ENCODE assay signal across 30 cellular contexts in the genomic region with DNA sequence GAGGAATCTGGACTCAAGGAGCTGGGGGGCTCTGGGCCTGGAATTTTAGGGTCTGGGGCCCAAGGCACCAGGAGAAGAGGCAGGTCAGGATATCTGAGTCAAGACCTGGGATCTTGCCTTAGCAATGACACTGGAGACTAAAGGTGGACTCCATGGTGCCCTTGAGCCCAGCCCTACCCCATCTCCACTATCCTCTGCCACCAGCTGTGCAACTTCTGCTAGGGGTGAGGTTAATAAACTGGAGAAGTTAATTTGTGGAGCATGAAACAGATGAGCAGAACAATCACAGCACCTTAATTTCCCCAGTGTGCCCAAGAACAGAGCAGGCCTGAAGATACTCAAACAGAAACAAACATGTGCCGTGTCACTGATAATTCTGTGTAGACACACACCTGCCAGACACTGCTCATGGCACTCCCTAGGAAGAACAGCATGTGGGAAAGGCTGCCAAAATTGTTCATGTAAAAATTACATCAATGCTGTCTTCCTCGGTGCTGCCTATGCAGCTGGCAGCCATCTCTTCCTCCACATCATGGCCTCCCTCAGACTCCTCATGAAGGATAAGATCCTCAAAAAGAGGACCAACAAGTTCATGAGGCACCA. TPM values are rescaled to one million over a fixed set of nuclear protein-coding genes. Genes with fewer than 3 reads are reported as not detected.
DNase-seq lines count a peak whose midpoint lies in the region; ATAC-seq and TF ChIP-seq lines count a peak whose summit lies in the region.
"Had no signal": no experiment of that assay in that cellular context is flagged by ENCODE, and none has a peak within 500 bp of the region (broad histone marks: within the 10 kb centered on the region; RNA-seq: fewer than 3 reads in every experiment).

No MANE protein-coding gene starts in this region.

- BruUV-seq in mammary epithelial cell (replicated peaks; lab: Mats Ljungman, UMichigan) = no TSS peak

- peaks cover 0 to 34% (median 0%) of the 10 kb centered on the region in 11 experiments; a peak in 7 of 22 replicates for H4K20me1 ChIP-seq in BLaER1 treated with 17β-estradiol and CSF1 and Interleukin-3, amounts not matched to agents 10 nM and 100 nM
- H4K20me1 ChIP-seq in mammary epithelial cell (ENCODE audit: insufficient read depth, low read length) = no peaks in the 10 kb centered on the region

- no peak overlapping the region for H2BK12ac ChIP-seq in neuronal stem cell (ENCODE audit: low read length)

- no peak overlapping the region for H2BK15ac ChIP-seq in neuronal stem cell (ENCODE audit: low read length)

- H4K8ac ChIP-seq in neuronal stem cell (ENCODE audit: low read depth, low read length) = no peak overlapping the region

- H3K4ac ChIP-seq in neuronal stem cell (ENCODE audit: low read length) = no peak overlapping the region

- H3K79me2 ChIP-seq in mammary epithelial cell (ENCODE audit: insufficient read depth, low read length) = no peaks in the 10 kb centered on the region

- H3K27ac Mint-ChIP-seq in dendritic cell treated with granulocyte-macrophage colony-stimulating factor and Interleukin-4, amounts not matched to agents 40 ng/mL and 50 ng/mL, for 4 days = peak overlapping the region; percentile 89
- H3K27ac Mint-ChIP-seq in CD4-positive, alpha-beta memory T cell = peak overlapping the region in 1 of 7 donors; percentile 71
- H3K27ac Mint-ChIP-seq: activated naive CD4-positive, alpha-beta T cell treated with anti-CD3 and anti-CD28 coated beads for 36 hours; GM23338 had no signal

- WGBS in neuronal stem cell (ENCODE audit: extremely low coverage in 2 of 2, insufficient read length in 2 of 2, insufficient replicate concordance in 1 of 2), 2 donors = no CpG with 5 or more reads among the region's 2 CpGs
- WGBS in mammary epithelial cell (ENCODE audit: low coverage, missing lambda C conversion rate) = 56% methylated on average over 1 of the region's 2 CpGs

- no peak for ATAC-seq in GM18505 (IDR thresholded peaks at IDR 0.05; ENCODE audit: unreplicated experiment)
- ATAC-seq in HG03460 (IDR thresholded peaks at IDR 0.05; ENCODE audit: unreplicated experiment) = no peak
- ATAC-seq: gastroesophageal sphincter, GM23338, left ventricle myocardium superior, Panc1, sciatic nerve, T-cell had no signal

- no peaks in the 10 kb centered on the region for H3K27me3 ChIP-seq in BLaER1 treated with 17β-estradiol and CSF1 and Interleukin-3, amounts not matched to agents 10 nM and 100 nM
- H3K27me3 ChIP-seq in neuronal stem cell (ENCODE audit: control insufficient read depth in 3 of 3, insufficient read depth in 3 of 3, low read depth in 1 of 3, low read length in 3 of 3) (peaks cover 0 to 24% (median 2%) of the 10 kb centered on the region in 3 experiments), mammary epithelial cell (ENCODE audit: insufficient read depth, low read length) (no peaks in the 10 kb centered on the region)
- H3K27me3 ChIP-seq in CD4-positive, alpha-beta memory T cell (ENCODE audit: insufficient read depth, low read length) = no peaks in the 10 kb centered on the region
- H3K27me3 ChIP-seq in effector memory CD4-positive, alpha-beta T cell (replicated peaks; ENCODE audit: control insufficient read depth, insufficient read depth, low read length, poor library complexity, severe bottlenecking) = peaks cover 6% of the 10 kb centered on the region

- no peak overlapping the region for H2BK5ac ChIP-seq in neuronal stem cell (ENCODE audit: low read length)

- TF ChIP-seq POLR2A in GM18505 (IDR thresholded peaks at IDR 0.05; ENCODE audit: borderline replicate concordance, extremely low read depth, insufficient read depth, insufficient read length) = peak; percentile 9

- in situ Hi-C loops in mammary epithelial cell (cut with MboI; ENCODE audit: low sequenced_read_pairs in 2 of 2) = no loop called here

- DNase-seq in neuronal stem cell (ENCODE audit: low spot score) (no peak), mammary epithelial cell (no peak)
- DNase-seq in CD4-positive, alpha-beta memory T cell = no peak
- DNase-seq in effector memory CD4-positive, alpha-beta T cell = no peak
- DNase-seq: ACHN; activated CD4-positive, alpha-beta T cell treated with anti-CD3 and anti-CD28 coated beads for 1 hour; activated CD8-positive, alpha-beta memory T cell treated with anti-CD3 and anti-CD28 coated beads for 24 hours; activated naive CD4-positive, alpha-beta T cell treated with anti-CD3 and anti-CD28 coated beads for 36 hours; activated T-cell treated with anti-CD3 and anti-CD28 coated beads, Interleukin-2, amount 50 U/mL, for 48 hours; amygdala; C1 segment of cervical spinal cord; islet precursor cell; left ventricle myocardium superior; NCI-H146; NCI-H510A; NK-92 treated with Interleukin-12 subunit alpha and Interleukin-12 subunit beta, amount 100 ng/mL, for 24 hours; SHP77 treated with DMSO at 0.1 percent for 48 hours; T-cell had no signal

- no peaks in the 10 kb centered on the region for H3K9me3 Mint-ChIP-seq in dendritic cell treated with granulocyte-macrophage colony-stimulating factor and Interleukin-4, amounts not matched to agents 40 ng/mL and 50 ng/mL, for 4 days
- H3K9me3 Mint-ChIP-seq in CD4-positive, alpha-beta memory T cell = peaks cover 0 to 2% (median 0%) of the 10 kb centered on the region in 8 donors
- H3K9me3 Mint-ChIP-seq: activated naive CD4-positive, alpha-beta T cell treated with anti-CD3 and anti-CD28 coated beads for 36 hours; GM23338; T-cell had no signal

- H3K4me2 ChIP-seq in BLaER1 treated with 17β-estradiol and CSF1 and Interleukin-3, amounts not matched to agents 10 nM and 100 nM = peak overlapping the region; percentile 73 to 95 (median 94)
- no peak overlapping the region for H3K4me2 ChIP-seq in neuronal stem cell (ENCODE audit: insufficient read depth, low read length, poor library complexity, severe bottlenecking)
- H3K4me2 ChIP-seq in mammary epithelial cell (ENCODE audit: insufficient read depth, low read depth, low read length) = no peak overlapping the region
- H3K4me2 ChIP-seq: KMS-11 had no signal

- H3K4me1 Mint-ChIP-seq in dendritic cell treated with granulocyte-macrophage colony-stimulating factor and Interleukin-4, amounts not matched to agents 40 ng/mL and 50 ng/mL, for 4 days (ENCODE audit: low read depth) = peaks cover 70% of the 10 kb centered on the region
- H3K4me1 Mint-ChIP-seq in CD4-positive, alpha-beta memory T cell = peaks cover 17 to 51% (median 26%) of the 10 kb centered on the region in 4 donors

- dilution Hi-C loops in mammary epithelial cell (cut with HindIII; ENCODE audit: low sequenced_read_pairs) = no loop called here

- intact Hi-C loops in dendritic cell treated with granulocyte-macrophage colony-stimulating factor and Interleukin-4, amounts not matched to agents 40 ng/mL and 50 ng/mL, for 4 days (cut with micrococcal nuclease) = no loop called here
- intact Hi-C loops in CD4-positive, alpha-beta memory T cell (cut with micrococcal nuclease) = no loop called here
- intact Hi-C loops in mammary epithelial cell (cut with micrococcal nuclease) = no loop called here

- H3K36me3 Mint-ChIP-seq in dendritic cell treated with granulocyte-macrophage colony-stimulating factor and Interleukin-4, amounts not matched to agents 40 ng/mL and 50 ng/mL, for 4 days (ENCODE audit: low read depth) = peaks cover 84% of the 10 kb centered on the region
- H3K36me3 Mint-ChIP-seq in CD4-positive, alpha-beta memory T cell = peaks cover 0 to 1% of the 10 kb centered on the region in 2 donors

- no peak overlapping the region for H3K23ac ChIP-seq in neuronal stem cell (ENCODE audit: low read depth, low read length, poor library complexity)

- H3K79me1 ChIP-seq in neuronal stem cell (ENCODE audit: low read depth, low read length) = no peaks in the 10 kb centered on the region

- no peak overlapping the region for H2BK120ac ChIP-seq in neuronal stem cell (ENCODE audit: low read depth, low read length)

- no peaks in the 10 kb centered on the region for H3K9me3 ChIP-seq in BLaER1 treated with 17β-estradiol and CSF1 and Interleukin-3, amounts not matched to agents 10 nM and 100 nM (replicated peaks in 1 of 11)
- H3K9me3 ChIP-seq in neuronal stem cell (replicated peaks in 1 of 2; ENCODE audit: control insufficient read depth in 2 of 2, insufficient read depth in 1 of 2, low read depth in 1 of 2, low read length in 2 of 2) (no peaks in the 10 kb centered on the region), mammary epithelial cell (replicated peaks; ENCODE audit: insufficient read depth, low read length) (no peaks in the 10 kb centered on the region)
- H3K9me3 ChIP-seq in CD4-positive, alpha-beta memory T cell (ENCODE audit: control insufficient read depth in 1 of 2, low read length in 2 of 2) = no peaks in the 10 kb centered on the region
- no peaks in the 10 kb centered on the region for H3K9me3 ChIP-seq in effector memory CD4-positive, alpha-beta T cell (ENCODE audit: control insufficient read depth, low read length)
- H3K9me3 ChIP-seq: gastroesophageal sphincter had no signal

- no peak overlapping the region for H3K18ac ChIP-seq in neuronal stem cell (ENCODE audit: low read length)

- peaks cover 64 to 91% (median 74%) of the 10 kb centered on the region in 10 experiments for H3K4me1 ChIP-seq in BLaER1 treated with 17β-estradiol and CSF1 and Interleukin-3, amounts not matched to agents 10 nM and 100 nM
- H3K4me1 ChIP-seq in neuronal stem cell (ENCODE audit: control insufficient read depth in 2 of 2, insufficient read depth in 1 of 2, low read depth in 1 of 2, low read length in 2 of 2) = peaks cover 0 to 5% of the 10 kb centered on the region in 2 donors
- peaks cover 24% of the 10 kb centered on the region for H3K4me1 ChIP-seq in CD4-positive, alpha-beta memory T cell (ENCODE audit: insufficient read depth, low read length)
- peaks cover 9% of the 10 kb centered on the region for H3K4me1 ChIP-seq in mammary epithelial cell (ENCODE audit: insufficient read depth, low read length)
- H3K4me1 ChIP-seq in effector memory CD4-positive, alpha-beta T cell (ENCODE audit: control insufficient read depth, insufficient read depth, low read length, poor library complexity, severe bottlenecking) = peaks cover 11% of the 10 kb centered on the region

- H2AFZ ChIP-seq in neuronal stem cell (ENCODE audit: low read length) = no peak overlapping the region
- no peak overlapping the region for H2AFZ ChIP-seq in mammary epithelial cell (ENCODE audit: low read depth, low read length)

- POLR2A ChIA-PET in CD4-positive, alpha-beta memory T cell (lab: Charles Lee; ENCODE audit: partially characterized antibody) = no interaction called here

- H4K91ac ChIP-seq in neuronal stem cell (ENCODE audit: low read depth, low read length, poor library complexity) = no peak overlapping the region

- peak overlapping the region; percentile 81 for H3K4me3 Mint-ChIP-seq in dendritic cell treated with granulocyte-macrophage colony-stimulating factor and Interleukin-4, amounts not matched to agents 40 ng/mL and 50 ng/mL, for 4 days
- H3K4me3 Mint-ChIP-seq in CD4-positive, alpha-beta memory T cell = no peak overlapping the region
- H3K4me3 Mint-ChIP-seq: activated naive CD4-positive, alpha-beta T cell treated with anti-CD3 and anti-CD28 coated beads for 36 hours had no signal

- no peaks in the 10 kb centered on the region for H3K27me3 Mint-ChIP-seq in dendritic cell treated with granulocyte-macrophage colony-stimulating factor and Interleukin-4, amounts not matched to agents 40 ng/mL and 50 ng/mL, for 4 days
- peaks cover 2 to 3% of the 10 kb centered on the region in 2 donors for H3K27me3 Mint-ChIP-seq in CD4-positive, alpha-beta memory T cell

- TF ChIP-seq CTCF in mammary epithelial cell (conservative IDR thresholded peaks at IDR 0.05 in 1 of 2, IDR thresholded peaks at IDR 0.05 in 1 of 2; ENCODE audit: extremely low read depth in 1 of 2, insufficient read depth in 1 of 2, low read depth in 1 of 2, low read length in 2 of 2) = no peak

- no peak overlapping the region for H3K14ac ChIP-seq in neuronal stem cell (ENCODE audit: low read length)

- peak overlapping the region in 2 of 11 experiments; percentile 2 to 12; a peak in 2 of 22 replicates for H3K9ac ChIP-seq in BLaER1 treated with 17β-estradiol and CSF1 and Interleukin-3, amounts not matched to agents 10 nM and 100 nM
- H3K9ac ChIP-seq in neuronal stem cell (ENCODE audit: low read depth, low read length, poor library complexity) = no peak overlapping the region
- no peak overlapping the region for H3K9ac ChIP-seq in mammary epithelial cell (ENCODE audit: insufficient read depth, low read length)
- H3K9ac ChIP-seq: KMS-11 had no signal

- CTCF ChIA-PET in CD4-positive, alpha-beta memory T cell (lab: Charles Lee; ENCODE audit: partially characterized antibody) = interaction anchor here (1.3 to 7.0 kb wide), 2 partner anchors 41 to 63 kb away, joined by 3 to 108 read pairs; no protein-coding TSS in a partner anchor
- CTCF ChIA-PET in mammary epithelial cell (lab: Charles Lee; ENCODE audit: low non-redundant PET) = no interaction called here

- no peak overlapping the region for H3K4me3 ChIP-seq in BLaER1 treated with 17β-estradiol and CSF1 and Interleukin-3, amounts not matched to agents 10 nM and 100 nM
- H3K4me3 ChIP-seq in neuronal stem cell (ENCODE audit: low read length in 2 of 2) (no peak overlapping the region), mammary epithelial cell (replicated peaks in 1 of 3; ENCODE audit: insufficient read depth in 1 of 3, low read depth in 2 of 3, low read length in 3 of 3) (no peak overlapping the region)
- H3K4me3 ChIP-seq in CD4-positive, alpha-beta memory T cell (ENCODE audit: low read length in 2 of 2) = no peak overlapping the region
- no peak overlapping the region for H3K4me3 ChIP-seq in effector memory CD4-positive, alpha-beta T cell (ENCODE audit: insufficient read depth, low read depth, low read length, poor library complexity, severe bottlenecking)
- H3K4me3 ChIP-seq: coronary artery, gastroesophageal sphincter had no signal

- H3K36me3 ChIP-seq in BLaER1 treated with 17β-estradiol and CSF1 and Interleukin-3, amounts not matched to agents 10 nM and 100 nM = peaks cover 6 to 20% (median 11%) of the 10 kb centered on the region in 11 experiments; a peak in 20 of 22 replicates
- H3K36me3 ChIP-seq in neuronal stem cell (replicated peaks in 1 of 2; ENCODE audit: control insufficient read depth in 2 of 2, insufficient read depth in 2 of 2, low read length in 2 of 2) = peaks cover 0 to 4% of the 10 kb centered on the region in 2 donors
- H3K36me3 ChIP-seq in CD4-positive, alpha-beta memory T cell (ENCODE audit: insufficient read depth, low read length) = no peaks in the 10 kb centered on the region
- no peaks in the 10 kb centered on the region for H3K36me3 ChIP-seq in mammary epithelial cell (ENCODE audit: insufficient read depth, low read length)
- H3K36me3 ChIP-seq in effector memory CD4-positive, alpha-beta T cell (ENCODE audit: control insufficient read depth, insufficient read depth, low read length) = no peaks in the 10 kb centered on the region

- H3K27ac ChIP-seq in BLaER1 treated with 17β-estradiol and CSF1 and Interleukin-3, amounts not matched to agents 10 nM and 100 nM = peak overlapping the region in 8 of 11 experiments; percentile 1 to 75 (median 64); a peak in 10 of 22 replicates
- no peak overlapping the region for H3K27ac ChIP-seq in neuronal stem cell (replicated peaks; ENCODE audit: low read length)
- H3K27ac ChIP-seq in CD4-positive, alpha-beta memory T cell (ENCODE audit: low read depth, low read length) = no peak overlapping the region
- H3K27ac ChIP-seq in mammary epithelial cell (ENCODE audit: insufficient read depth, low read depth, low read length) = no peak overlapping the region
- no peak overlapping the region for H3K27ac ChIP-seq in effector memory CD4-positive, alpha-beta T cell (ENCODE audit: insufficient read depth, low read length, poor library complexity, severe bottlenecking)
- H3K27ac ChIP-seq: KMS-11 had no signal

- peak overlapping the region; percentile 0 for H2AK5ac ChIP-seq in neuronal stem cell (ENCODE audit: low read depth, low read length)

RNA-seq across cellular contexts. Expression of gene HLA-DPB1, which starts 3.2 kb away (rescaled TPM):
- polyA plus RNA-seq in neuronal stem cell (2013, experiment 1 of 2) = 45.7 TPM
- polyA plus RNA-seq in neuronal stem cell (2013, experiment 2 of 2) = 42.1 TPM
- 10 to 100 TPM; 14.5 to 17.2 TPM for total RNA-seq in CD4-positive, alpha-beta memory T cell
- 10 to 100 TPM; 50.5 to 76.9 TPM for polyA plus RNA-seq in CD4-positive, alpha-beta memory T cell
- 1 to 10 TPM in 1 of 2 donors, not detected in 1; 9.2 TPM for total RNA-seq in mammary epithelial cell
- polyA plus RNA-seq in mammary epithelial cell = 10.7 TPM
- not detected for polyA minus RNA-seq in mammary epithelial cell
- total RNA-seq: HT-29 had no signal

RNA-seq across cellular contexts. Expression of gene HLA-DPA1, which starts 5.6 kb away (rescaled TPM):
- polyA plus RNA-seq in neuronal stem cell (2013, experiment 1 of 2) = 2.2 TPM
- 2.2 TPM for polyA plus RNA-seq in neuronal stem cell (2013, experiment 2 of 2)
- total RNA-seq in CD4-positive, alpha-beta memory T cell = 10 to 100 TPM; 17.0 to 18.2 TPM
- polyA plus RNA-seq in CD4-positive, alpha-beta memory T cell = 10 to 100 TPM; 40.0 to 41.6 TPM
- total RNA-seq in mammary epithelial cell = under 1 TPM in 1 of 2 donors, not detected in 1; 0.33 TPM
- 1.9 TPM for polyA plus RNA-seq in mammary epithelial cell
- not detected for polyA minus RNA-seq in mammary epithelial cell
- total RNA-seq: HT-29 had no signal
- polyA plus RNA-seq: neural cell had no signal

Comparison
In these comparisons a context has a peak if more than half of its experiments do, and no peak if none do; other contexts are left out.
1. H3K27ac ChIP-seq: peak in BLaER1 treated with 17β-estradiol and CSF1 and Interleukin-3, amounts not matched to agents 10 nM and 100 nM (8 of 11); none in neuronal stem cell (single experiment), CD4-positive, alpha-beta memory T cell (single experiment), mammary epithelial cell (single experiment) and effector memory CD4-positive, alpha-beta T cell (single experiment).
2. H3K4me2 ChIP-seq: peak in BLaER1 treated with 17β-estradiol and CSF1 and Interleukin-3, amounts not matched to agents 10 nM and 100 nM (11 of 11); none in neuronal stem cell (single experiment) and mammary epithelial cell (single experiment).
3. RNA of gene HLA-DPA1, which starts 5.6 kb away (total RNA-seq): 17.0 to 18.2 TPM in CD4-positive, alpha-beta memory T cell; 0.33 TPM in mammary epithelial cell; every median in the first group is over 10 times any median in the second.